16 cellular contexts compared by ENCODE assay signal in the genomic region with DNA sequence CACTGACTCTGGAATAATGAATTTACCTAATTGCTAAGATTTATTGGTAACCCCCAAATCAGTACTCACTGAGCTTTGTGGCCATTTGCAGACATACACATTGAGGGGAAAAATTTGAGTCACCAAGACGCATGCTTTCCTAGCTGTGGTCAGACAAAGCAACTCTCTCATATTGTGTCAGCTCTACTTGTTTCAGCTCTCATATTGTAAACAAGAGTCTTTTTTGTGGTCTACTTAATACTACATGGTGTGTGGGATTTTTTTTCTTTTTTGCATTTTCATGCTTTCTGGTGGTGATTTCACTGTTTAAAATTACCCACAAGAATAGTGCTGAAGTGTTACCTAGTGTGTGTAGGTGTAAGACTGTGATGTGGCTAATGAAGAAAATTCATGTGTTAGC.
DNase-seq lines count a peak whose midpoint lies in the region; ATAC-seq and TF ChIP-seq lines count a peak whose summit lies in the region.
"Had no signal": no experiment of that assay in that cellular context is flagged by ENCODE, and none has a peak within 500 bp of the region (broad histone marks: within the 10 kb centered on the region; RNA-seq: fewer than 3 reads in every experiment).

No MANE protein-coding gene starts in this region.

- no peak for TF ChIP-seq CTCF in foreskin keratinocyte (conservative IDR thresholded peaks at IDR 0.05)

- ATAC-seq in GM18909 (IDR thresholded peaks at IDR 0.05; ENCODE audit: poor library complexity, unreplicated experiment) (peak; percentile 97), GM21723 (IDR thresholded peaks at IDR 0.05; ENCODE audit: unreplicated experiment) (peak; percentile 98), HG03097 (IDR thresholded peaks at IDR 0.05; ENCODE audit: low FRiP score, unreplicated experiment) (peak; percentile 85), left colon (no peak), foreskin keratinocyte (no peak)
- ATAC-seq: right cardiac atrium had no signal

- DNase-seq in astrocyte of the hippocampus (ENCODE audit: low read depth, low spot score), result peak; percentile 38
- no peak for DNase-seq in left colon
- no peak for DNase-seq in NCI-H1930 (lab: John Stamatoyannopoulos, UW)
- no peak for DNase-seq in activated CD4-positive, CD25-positive, alpha-beta regulatory T cell (lab: John Stamatoyannopoulos, UW)
- no peak for DNase-seq in foreskin keratinocyte
- DNase-seq: central memory CD4-positive, alpha-beta T cell; erythroblast; H9; Karpas-422; right cardiac atrium; thyroid gland had no signal

- H3K27me3 ChIP-seq in foreskin keratinocyte, result no peaks in the 10 kb centered on the region
- H3K27me3 ChIP-seq: thyroid gland had no signal

- H3K27ac ChIP-seq in foreskin keratinocyte, result no peak overlapping the region
- H3K27ac ChIP-seq: C4-2B, thyroid gland, VCaP had no signal

- intact Hi-C loops in left colon (cut with DNase I, micrococcal nuclease), result no loop called here

- H3K4me1 ChIP-seq in foreskin keratinocyte, result no peaks in the 10 kb centered on the region
- H3K4me1 ChIP-seq: thyroid gland had no signal

Comparison
In these comparisons a context has a peak if more than half of its experiments do, and no peak if none do; other contexts are left out.
1. ATAC-seq: peak in GM18909 (single experiment), GM21723 (single experiment) and HG03097 (single experiment); none in left colon (single experiment) and foreskin keratinocyte (single experiment).